ENCODE assay signal across 20 cellular contexts in genomic region chr9:133951265-133951664, GRCh38. TPM values are rescaled to one million over a fixed set of nuclear protein-coding genes. Genes with fewer than 3 reads are reported as not detected.
A peak's percentile ranks its signal among the peaks of the same experiment; 100 is the strongest.
DNase-seq lines count a peak whose midpoint lies in the region; ATAC-seq, FAIRE-seq and TF ChIP-seq lines count a peak whose summit lies in the region.
"Had no signal": no experiment of that assay in that cellular context is flagged by ENCODE, and none has a peak within 500 bp of the region (broad histone marks: within the 10 kb centered on the region; RNA-seq: fewer than 3 reads in every experiment).

No MANE protein-coding gene starts in this region.

- dilution Hi-C loops in mammary epithelial cell (cut with HindIII; ENCODE audit: low sequenced_read_pairs), result no loop called here

- ATAC-seq in activated B cell treated with CpG ODN at 0.5 μM for 24 hours (ENCODE audit: low read depth), result no peak
- no peak for ATAC-seq in GM18873 (IDR thresholded peaks at IDR 0.05; ENCODE audit: low FRiP score, unreplicated experiment)
- ATAC-seq in T-helper 17 cell, result no peak
- ATAC-seq: T-cell had no signal

- no peak for TF ChIP-seq CTCF in activated B cell treated with CpG ODN at 0.5 μM for 24 hours (IDR thresholded peaks at IDR 0.05)
- TF ChIP-seq CTCF in kidney (IDR thresholded peaks at IDR 0.05; ENCODE audit: borderline replicate concordance, extremely low read depth, insufficient read depth), result no peak
- no peak for TF ChIP-seq CTCF in progenitor cell of endocrine pancreas (IDR thresholded peaks at IDR 0.05; ENCODE audit: unreplicated experiment)
- no peak for TF ChIP-seq CTCF in mammary epithelial cell (conservative IDR thresholded peaks at IDR 0.05 in 1 of 2, IDR thresholded peaks at IDR 0.05 in 1 of 2; ENCODE audit: extremely low read depth in 1 of 2, insufficient read depth in 1 of 2, low read depth in 1 of 2, low read length in 2 of 2)

- no peak overlapping the region for H3K4me3 ChIP-seq in BLaER1 treated with 17β-estradiol and CSF1 and Interleukin-3, amounts not matched to agents 10 nM and 100 nM
- H3K4me3 ChIP-seq in kidney (ENCODE audit: low read length in 2 of 2) (no peak overlapping the region), mammary epithelial cell (replicated peaks in 1 of 3; ENCODE audit: insufficient read depth in 1 of 3, low read depth in 2 of 3, low read length in 3 of 3) (no peak overlapping the region)
- H3K4me3 ChIP-seq: left lung, pancreas had no signal

- no peak for FAIRE-seq in kidney (lab: Jason Lieb, UNC)
- FAIRE-seq: pancreas, small intestine had no signal

- peaks cover 71% of the 10 kb centered on the region for H3K4me1 Mint-ChIP-seq in activated B cell treated with CpG ODN at 0.5 μM for 24 hours
- peaks cover 17% of the 10 kb centered on the region for H3K4me1 Mint-ChIP-seq in progenitor cell of endocrine pancreas (ENCODE audit: low read depth)
- peaks cover 15% of the 10 kb centered on the region for H3K4me1 Mint-ChIP-seq in T-helper 17 cell

- H3K4me3 Mint-ChIP-seq in activated B cell treated with CpG ODN at 0.5 μM for 24 hours (no peak overlapping the region), progenitor cell of endocrine pancreas (ENCODE audit: low read depth) (no peak overlapping the region), T-helper 17 cell (no peak overlapping the region)
- H3K4me3 Mint-ChIP-seq: CD8-positive, alpha-beta memory T cell; T-cell had no signal

- H3K9me3 Mint-ChIP-seq in activated B cell treated with CpG ODN at 0.5 μM for 24 hours (no peaks in the 10 kb centered on the region), progenitor cell of endocrine pancreas (ENCODE audit: low read depth) (no peaks in the 10 kb centered on the region)
- H3K9me3 Mint-ChIP-seq: CD8-positive, alpha-beta memory T cell; T-cell had no signal

- H3K79me2 ChIP-seq in mammary epithelial cell (ENCODE audit: insufficient read depth, low read length), result peaks cover 96% of the 10 kb centered on the region

- BruUV-seq in mammary epithelial cell (replicated peaks; lab: Mats Ljungman, UMichigan), result no TSS peak

- CTCF ChIA-PET in activated B cell treated with CpG ODN at 0.5 μM for 24 hours (lab: Charles Lee), result no interaction called here
- CTCF ChIA-PET in mammary epithelial cell (lab: Charles Lee; ENCODE audit: low non-redundant PET), result no interaction called here

- H3K27ac ChIP-seq in BLaER1 treated with 17β-estradiol and CSF1 and Interleukin-3, amounts not matched to agents 10 nM and 100 nM, result no peak overlapping the region
- peak overlapping the region in 1 of 2 donors; percentile 22 for H3K27ac ChIP-seq in kidney (ENCODE audit: low read depth in 2 of 2, low read length in 2 of 2)
- H3K27ac ChIP-seq in mammary epithelial cell (ENCODE audit: insufficient read depth, low read depth, low read length), result no peak overlapping the region
- H3K27ac ChIP-seq: left lung, pancreas had no signal

- H3K27me3 Mint-ChIP-seq in activated B cell treated with CpG ODN at 0.5 μM for 24 hours (no peaks in the 10 kb centered on the region), progenitor cell of endocrine pancreas (no peaks in the 10 kb centered on the region), T-helper 17 cell (no peaks in the 10 kb centered on the region)
- H3K27me3 Mint-ChIP-seq: T-cell had no signal

- peaks cover 19 to 89% (median 79%) of the 10 kb centered on the region in 11 experiments; a peak in 21 of 22 replicates for H4K20me1 ChIP-seq in BLaER1 treated with 17β-estradiol and CSF1 and Interleukin-3, amounts not matched to agents 10 nM and 100 nM
- peaks cover 2% of the 10 kb centered on the region for H4K20me1 ChIP-seq in mammary epithelial cell (ENCODE audit: insufficient read depth, low read length)

- 93% methylated on average over 8 of the region's 8 CpGs for WGBS in mammary epithelial cell (ENCODE audit: low coverage, missing lambda C conversion rate)

- peaks cover 44 to 91% (median 85%) of the 10 kb centered on the region in 10 experiments for H3K4me1 ChIP-seq in BLaER1 treated with 17β-estradiol and CSF1 and Interleukin-3, amounts not matched to agents 10 nM and 100 nM
- peaks cover 5 to 52% of the 10 kb centered on the region in 2 donors for H3K4me1 ChIP-seq in kidney (ENCODE audit: control insufficient read depth in 1 of 2, insufficient read depth in 1 of 2, low read depth in 1 of 2, low read length in 2 of 2)
- H3K4me1 ChIP-seq in mammary epithelial cell (ENCODE audit: insufficient read depth, low read length), result peaks cover 6% of the 10 kb centered on the region

- H3K4me2 ChIP-seq in BLaER1 treated with 17β-estradiol and CSF1 and Interleukin-3, amounts not matched to agents 10 nM and 100 nM, result peak overlapping the region in 10 of 11 experiments; percentile 7 to 95 (median 90); a peak in 14 of 22 replicates
- H3K4me2 ChIP-seq in mammary epithelial cell (ENCODE audit: insufficient read depth, low read depth, low read length), result no peak overlapping the region

- intact Hi-C loops in activated B cell treated with CpG ODN at 0.5 μM for 24 hours (cut with micrococcal nuclease), result loop anchor here (10.0 kb wide), 1 partner anchor 114 kb away; the partner anchor contains the start of gene BRD3
- intact Hi-C loops in kidney (cut with DNase I), result no loop called here
- intact Hi-C loops in mammary epithelial cell (cut with micrococcal nuclease), result no loop called here

- no peaks in the 10 kb centered on the region for H3K27me3 ChIP-seq in BLaER1 treated with 17β-estradiol and CSF1 and Interleukin-3, amounts not matched to agents 10 nM and 100 nM
- no peaks in the 10 kb centered on the region for H3K27me3 ChIP-seq in mammary epithelial cell (ENCODE audit: insufficient read depth, low read length)
- H3K27me3 ChIP-seq: left lung, pancreas had no signal

- in situ Hi-C loops in mammary epithelial cell (cut with MboI; ENCODE audit: low sequenced_read_pairs in 2 of 2), result no loop called here

- POLR2A ChIA-PET in activated B cell treated with CpG ODN at 0.5 μM for 24 hours (lab: Charles Lee), result no interaction called here

- 0 out of 22 replicates have a peak, but pooled peaks cover 0 to 10% (median 0%) of the 10 kb centered on the region in 11 experiments for H3K36me3 ChIP-seq in BLaER1 treated with 17β-estradiol and CSF1 and Interleukin-3, amounts not matched to agents 10 nM and 100 nM
- H3K36me3 ChIP-seq in kidney (ENCODE audit: control insufficient read depth in 1 of 2, insufficient read depth in 2 of 2, low read length in 2 of 2), result no peaks in the 10 kb centered on the region
- H3K36me3 ChIP-seq in mammary epithelial cell (ENCODE audit: insufficient read depth, low read length), result no peaks in the 10 kb centered on the region
- H3K36me3 ChIP-seq: left lung, pancreas had no signal

- H3K36me3 Mint-ChIP-seq in activated B cell treated with CpG ODN at 0.5 μM for 24 hours (ENCODE audit: low read depth) (peaks cover 11% of the 10 kb centered on the region), progenitor cell of endocrine pancreas (ENCODE audit: insufficient read depth) (peaks cover 1% of the 10 kb centered on the region), T-helper 17 cell (ENCODE audit: low read depth) (no peaks in the 10 kb centered on the region)
- H3K36me3 Mint-ChIP-seq: CD8-positive, alpha-beta memory T cell; T-cell had no signal

- DNase-seq in activated B cell treated with CpG ODN at 0.5 μM for 24 hours (no peak), kidney (peak; percentile 63), progenitor cell of endocrine pancreas (ENCODE audit: low spot score, unreplicated experiment) (no peak), DMS 273 (lab: John Stamatoyannopoulos, UW; ENCODE audit: unreplicated experiment) (no peak), T-helper 17 cell (no peak), mammary epithelial cell (no peak)
- DNase-seq: activated CD4-positive, alpha-beta T cell treated with anti-CD3 and anti-CD28 coated beads, Interleukin-2, amount 50 U/mL, for 1 hour; activated effector memory CD4-positive, alpha-beta T cell treated with anti-CD3 and anti-CD28 coated beads, Interleukin-2, amount 50 U/mL, for 16 hours; CD8-positive, alpha-beta memory T cell; erythroblast; KBM-7; NCI-H1048; NCI-H2107; small intestine; stimulated activated CD4-positive, alpha-beta T cell treated with anti-CD3 and anti-CD28 coated beads, Interleukin-4, amount 100 ng/mL, for 4 hours; T-cell had no signal

- H2AFZ ChIP-seq in mammary epithelial cell (ENCODE audit: low read depth, low read length), result no peak overlapping the region

- H3K27ac Mint-ChIP-seq in activated B cell treated with CpG ODN at 0.5 μM for 24 hours (peak overlapping the region; percentile 39), progenitor cell of endocrine pancreas (peak overlapping the region; percentile 39), T-helper 17 cell (no peak overlapping the region)
- H3K27ac Mint-ChIP-seq: CD8-positive, alpha-beta memory T cell; T-cell had no signal

- no peaks in the 10 kb centered on the region for H3K9me3 ChIP-seq in BLaER1 treated with 17β-estradiol and CSF1 and Interleukin-3, amounts not matched to agents 10 nM and 100 nM (replicated peaks in 1 of 11)
- H3K9me3 ChIP-seq in kidney (ENCODE audit: control insufficient read depth in 1 of 2, low read length in 2 of 2) (no peaks in the 10 kb centered on the region), T-helper 17 cell (ENCODE audit: control insufficient read depth, low read length, poor library complexity, severe bottlenecking) (no peaks in the 10 kb centered on the region), mammary epithelial cell (replicated peaks; ENCODE audit: insufficient read depth, low read length) (no peaks in the 10 kb centered on the region)
- H3K9me3 ChIP-seq: left lung, pancreas had no signal

- H3K9ac ChIP-seq in BLaER1 treated with 17β-estradiol and CSF1 and Interleukin-3, amounts not matched to agents 10 nM and 100 nM, result peak overlapping the region in 1 of 11 experiments; percentile 20; a peak in 1 of 22 replicates
- peak overlapping the region in 1 of 2 donors; percentile 34 for H3K9ac ChIP-seq in kidney (ENCODE audit: low read length in 2 of 2)
- H3K9ac ChIP-seq in mammary epithelial cell (ENCODE audit: insufficient read depth, low read length), result no peak overlapping the region

RNA-seq across cellular contexts. Expression of gene VAV2, which starts 40.9 kb away (rescaled TPM):
- total RNA-seq in activated B cell treated with CpG ODN at 0.5 μM for 24 hours, result 92.9 and 99.6 TPM in 2 replicates
- total RNA-seq in kidney, result 47.1 TPM
- polyA plus RNA-seq in kidney (ENCODE audit: insufficient read depth, low read depth, low replicate concordance), result 22.3 TPM
- total RNA-seq in progenitor cell of endocrine pancreas, result 80.6 and 82.8 TPM in 2 replicates
- 1 to 10 TPM; 3.5 to 5.5 TPM for total RNA-seq in T-helper 17 cell
- 10 to 100 TPM; 32.5 to 60.1 TPM for total RNA-seq in mammary epithelial cell
- polyA plus RNA-seq in mammary epithelial cell, result 29.9 TPM
- 65.1 TPM for polyA minus RNA-seq in mammary epithelial cell
